Comparison of ENCODE assay signal across 9 cellular contexts in the genomic region with DNA sequence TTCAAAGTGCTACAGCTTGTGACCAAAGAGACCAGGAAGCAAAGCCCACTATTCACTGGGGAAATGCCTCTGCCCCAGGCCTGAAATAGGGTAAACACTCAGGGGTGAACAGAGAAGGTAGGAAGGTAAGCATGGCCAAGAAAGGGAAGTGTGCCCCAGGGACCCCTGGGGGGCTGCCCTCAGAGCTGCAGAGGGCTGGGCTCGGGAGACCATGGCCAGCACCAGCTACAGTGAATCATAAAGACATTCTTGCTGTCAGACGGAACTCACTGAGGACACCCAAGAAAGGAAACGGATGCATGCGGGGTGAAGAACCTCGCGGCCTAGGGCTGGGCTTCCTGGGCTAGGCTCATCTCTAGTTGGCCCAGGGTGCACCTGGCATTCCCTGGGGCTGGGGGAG. TPM values are rescaled to one million over a fixed set of nuclear protein-coding genes. Genes with fewer than 3 reads are reported as not detected.
DNase-seq lines count a peak whose midpoint lies in the region; ATAC-seq and TF ChIP-seq lines count a peak whose summit lies in the region.
"Had no signal": no experiment of that assay in that cellular context is flagged by ENCODE, and none has a peak within 500 bp of the region (broad histone marks: within the 10 kb centered on the region; RNA-seq: fewer than 3 reads in every experiment).

No MANE protein-coding gene starts in this region.

- 72 to 83% methylated on average over 6 of the region's 6 CpGs for WGBS in tibial nerve, 2 donors

- TF ChIP-seq POLR2A in tibial nerve (IDR thresholded peaks at IDR 0.05) = no peak

- TF ChIP-seq EP300 in tibial nerve (IDR thresholded peaks at IDR 0.05) = no peak

- H3K36me3 ChIP-seq in tibial nerve = peaks cover 0 to 93% (median 0%) of the 10 kb centered on the region in 3 donors

- peaks cover 0 to 94% (median 75%) of the 10 kb centered on the region in 4 donors for H3K4me1 ChIP-seq in tibial nerve

- H3K9me3 Mint-ChIP-seq in activated T-cell treated with anti-CD3 and anti-CD28 coated beads, Interleukin-2, amount 50 U/mL, for 24 hours = no peaks in the 10 kb centered on the region
- H3K9me3 Mint-ChIP-seq in mesothelial cell of epicardium = no peaks in the 10 kb centered on the region

- no peaks in the 10 kb centered on the region for H3K9me3 ChIP-seq in tibial nerve

- TF ChIP-seq CTCF in choroid plexus epithelial cell (conservative IDR thresholded peaks at IDR 0.05; ENCODE audit: low read depth, low read length) (no peak), mesothelial cell of epicardium (IDR thresholded peaks at IDR 0.05; ENCODE audit: unreplicated experiment) (no peak), tibial nerve (IDR thresholded peaks at IDR 0.05) (no peak)

- peaks cover 0 to 12% of the 10 kb centered on the region in 2 donors for H3K27me3 ChIP-seq in tibial nerve

- H3K4me1 Mint-ChIP-seq in activated T-cell treated with anti-CD3 and anti-CD28 coated beads, Interleukin-2, amount 50 U/mL, for 24 hours (ENCODE audit: low read depth) = peaks cover 42% of the 10 kb centered on the region
- peaks cover 76% of the 10 kb centered on the region for H3K4me1 Mint-ChIP-seq in mesothelial cell of epicardium

- H3K36me3 Mint-ChIP-seq in activated T-cell treated with anti-CD3 and anti-CD28 coated beads, Interleukin-2, amount 50 U/mL, for 24 hours (ENCODE audit: low read depth) = peaks cover 98% of the 10 kb centered on the region
- peaks cover 16% of the 10 kb centered on the region for H3K36me3 Mint-ChIP-seq in mesothelial cell of epicardium

- ATAC-seq in GM21381 (IDR thresholded peaks at IDR 0.05; ENCODE audit: unreplicated experiment) = no peak

- H3K27me3 Mint-ChIP-seq in activated T-cell treated with anti-CD3 and anti-CD28 coated beads, Interleukin-2, amount 50 U/mL, for 24 hours = peaks cover 1% of the 10 kb centered on the region
- H3K27me3 Mint-ChIP-seq in mesothelial cell of epicardium (ENCODE audit: low read depth) = peaks cover 1% of the 10 kb centered on the region

- DNase-seq in activated T-cell treated with anti-CD3 and anti-CD28 coated beads, Interleukin-2, amount 50 U/mL, for 24 hours = no peak
- DNase-seq in activated T-cell treated with anti-CD3 and anti-CD28 coated beads, Interleukin-2, amount 50 U/mL, for 1 hour = no peak
- DNase-seq in choroid plexus epithelial cell (ENCODE audit: low read depth) (peak; percentile 78), mesothelial cell of epicardium (ENCODE audit: low spot score in 2 of 2, unreplicated experiment in 2 of 2) (no peak), tibial nerve (ENCODE audit: low spot score in 2 of 2) (no peak), AML-193 (lab: John Stamatoyannopoulos, UW) (no peak), putamen (ENCODE audit: low spot score) (no peak)
- DNase-seq: NCI-H2107 had no signal

- peak overlapping the region; percentile 66 to 92 (median 92) for H3K27ac ChIP-seq in tibial nerve

- H3K4me3 ChIP-seq in choroid plexus epithelial cell (ENCODE audit: low read depth, low read length) = no peak overlapping the region
- no peak overlapping the region for H3K4me3 ChIP-seq in tibial nerve

- no peak overlapping the region for H3K4me3 Mint-ChIP-seq in activated T-cell treated with anti-CD3 and anti-CD28 coated beads, Interleukin-2, amount 50 U/mL, for 24 hours
- no peak overlapping the region for H3K4me3 Mint-ChIP-seq in mesothelial cell of epicardium

- H3K27ac Mint-ChIP-seq in activated T-cell treated with anti-CD3 and anti-CD28 coated beads, Interleukin-2, amount 50 U/mL, for 24 hours = peak overlapping the region; percentile 55
- peak overlapping the region; percentile 76 for H3K27ac Mint-ChIP-seq in mesothelial cell of epicardium

RNA-seq across cellular contexts. Expression of a gene that starts 9.6 kb away (rescaled TPM):
- total RNA-seq in mesothelial cell of epicardium (97.9 to 99.3 TPM (median 98.9 TPM) in 3 replicates), tibial nerve (10 to 100 TPM; 27.6 to 64.7 (median 50.0) TPM)

RNA-seq across cellular contexts. Expression of a gene that starts 22.7 kb away (rescaled TPM):
- total RNA-seq in mesothelial cell of epicardium (17.3 to 24.8 TPM (median 24.5 TPM) in 3 replicates), tibial nerve (10 to 100 TPM; 18.6 to 37.3 (median 35.0) TPM)

RNA-seq across cellular contexts. Expression of a gene that starts 34.6 kb away (rescaled TPM):
- total RNA-seq in mesothelial cell of epicardium (63.8 to 74.5 TPM (median 71.2 TPM) in 3 replicates), tibial nerve (100 to 1,000 TPM in 1 of 4 donors, 10 to 100 TPM in 3; 56.3 to 137 (median 63.9) TPM)

RNA-seq across cellular contexts. Expression of a gene that starts 39.4 kb away (rescaled TPM):
- total RNA-seq in mesothelial cell of epicardium = 0.20 to 0.23 TPM (median 0.22 TPM) in 3 replicates
- total RNA-seq in tibial nerve = 10 to 100 TPM in 1 of 4 donors, 1 to 10 TPM in 3; 7.3 to 12.6 (median 7.8) TPM
